In genomic region chr19:19230505-19230904, GRCh38 we compare ENCODE assay signal across 28 cellular contexts. TPM values are rescaled to one million over a fixed set of nuclear protein-coding genes. Genes with fewer than 3 reads are reported as not detected.
"Had no signal": no experiment of that assay in that cellular context is flagged by ENCODE, and none has a peak within 500 bp of the region (broad histone marks: within the 10 kb centered on the region; RNA-seq: fewer than 3 reads in every experiment).

No MANE protein-coding gene starts in this region.

- H3K9me3 ChIP-seq: testis had no signal

- H3K27me3 ChIP-seq: ovary, testis had no signal

- DNase-seq: effector CD8-positive, alpha-beta T cell; endodermal cell; foreskin fibroblast; gastrocnemius medialis; head of caudate nucleus; left ventricle myocardium superior; lower lobe of right lung; naive thymus-derived CD8-positive, alpha-beta T cell; nephron progenitor cell; nucleus accumbens; ovary; posterior cingulate gyrus; psoas muscle; right cardiac atrium; sigmoid colon; stimulated activated CD4-positive, alpha-beta T cell treated with anti-CD3 and anti-CD28 coated beads, Interleukin-2, amount 100 ng/mL, for 24 hours; stimulated activated CD4-positive, alpha-beta T cell treated with anti-CD3 and anti-CD28 coated beads, Interleukin-4, amount 100 ng/mL, for 24 hours; stimulated activated naive CD8-positive, alpha-beta T cell treated with anti-CD3 and anti-CD28 coated beads, Interleukin-15, Interleukin-2, amounts not matched to agents 100 U/mL and 50 U/mL, for 24 hours; substantia nigra; testis; tibial artery had no signal

- H3K4me1 ChIP-seq: gastrocnemius medialis, psoas muscle, sigmoid colon, testis, tibial artery had no signal

- H3K27ac ChIP-seq: epithelial cell of prostate, gastrocnemius medialis, lower lobe of right lung, ovary, psoas muscle, sigmoid colon, testis, tibial artery had no signal

- H3K36me3 ChIP-seq: gastrocnemius medialis, lower lobe of right lung, ovary, sigmoid colon, tibial artery had no signal

- H3K4me3 ChIP-seq: gastrocnemius medialis, lower lobe of right lung, ovary, psoas muscle, sigmoid colon, testis, tibial artery had no signal

RNA-seq across cellular contexts. Expression of gene NCAN, which starts 18.7 kb away (rescaled TPM):
- total RNA-seq: esophagus mucosa; gastrocnemius medialis; glomerular endothelial cell; left ventricle myocardium superior; lower lobe of right lung; mesenteric fat pad; myocyte; naive thymus-derived CD8-positive, alpha-beta T cell; ovary; psoas muscle; renal cortical epithelial cell; right cardiac atrium; skeletal muscle tissue had no signal

RNA-seq across cellular contexts. Expression of gene TM6SF2, which starts 42.6 kb away (rescaled TPM):
- total RNA-seq: esophagus mucosa; glomerular endothelial cell; naive thymus-derived CD8-positive, alpha-beta T cell had no signal
